25 cellular contexts compared by ENCODE assay signal in genomic region chr18:48611785-48612480, GRCh38.
DNase-seq lines count a peak whose midpoint lies in the region; ATAC-seq and TF ChIP-seq lines count a peak whose summit lies in the region.
"Had no signal": no experiment of that assay in that cellular context is flagged by ENCODE, and none has a peak within 500 bp of the region (broad histone marks: within the 10 kb centered on the region; RNA-seq: fewer than 3 reads in every experiment).

No MANE protein-coding gene starts in this region.

- ATAC-seq in IMR-90 (ENCODE audit: low read depth), result no peak
- no peak for ATAC-seq in stimulated activated naive B cell treated with anti-CD40 and anti-IgM and Interleukin-4, amounts not matched to agents 10 μg/mL and 1 μg/mL and 100 μg/mL, for 72 hours (replicated peaks)
- no peak for ATAC-seq in GM18861 (IDR thresholded peaks at IDR 0.05; ENCODE audit: unreplicated experiment)
- ATAC-seq: GM12878, Right ventricle myocardium inferior had no signal

- H2BK15ac ChIP-seq in IMR-90 (ENCODE audit: low read depth, low read length), result no peak overlapping the region

- no peak overlapping the region for H4K8ac ChIP-seq in IMR-90 (ENCODE audit: low read depth in 2 of 2, low read length in 2 of 2)

- in situ Hi-C loops in IMR-90 (cut with MboI; ENCODE audit: low sequenced_read_pairs), result no loop called here

- TF ChIP-seq EP300 in tibial nerve (IDR thresholded peaks at IDR 0.05), result no peak

- no peak overlapping the region for H3K4me2 ChIP-seq in IMR-90 (ENCODE audit: low read depth, low read length)
- H3K4me2 ChIP-seq: BLaER1, GM23338, KMS-11, PC-9 had no signal

- H3K4me3 Mint-ChIP-seq in stimulated activated naive B cell treated with anti-CD40 and anti-IgM and Interleukin-4, amounts not matched to agents 10 μg/mL and 1 μg/mL and 100 μg/mL, for 72 hours, result no peak overlapping the region
- H3K4me3 Mint-ChIP-seq: CD4-positive, CD25-positive, alpha-beta regulatory T cell; GM23338; H9; IgD-negative memory B cell had no signal

- H3K9me3 ChIP-seq in IMR-90 (ENCODE audit: control insufficient read depth, insufficient read depth, low read length) (no peaks in the 10 kb centered on the region), tibial nerve (no peaks in the 10 kb centered on the region)
- H3K9me3 ChIP-seq: BLaER1, SJSA1 had no signal

- H3K4ac ChIP-seq in IMR-90 (ENCODE audit: low read depth, low read length), result no peak overlapping the region

- H3K27me3 Mint-ChIP-seq in stimulated activated naive B cell treated with anti-CD40 and anti-IgM and Interleukin-4, amounts not matched to agents 10 μg/mL and 1 μg/mL and 100 μg/mL, for 72 hours, result no peaks in the 10 kb centered on the region
- H3K27me3 Mint-ChIP-seq: CD4-positive, CD25-positive, alpha-beta regulatory T cell; IgD-negative memory B cell had no signal

- H2BK20ac ChIP-seq in IMR-90 (ENCODE audit: low read depth, low read length), result no peak overlapping the region

- no peak overlapping the region for H2AK5ac ChIP-seq in IMR-90 (ENCODE audit: low read depth, low read length)

- H3K18ac ChIP-seq in IMR-90 (ENCODE audit: low read depth, low read length), result no peak overlapping the region

- CTCF ChIA-PET in IMR-90 (lab: Yijun Ruan, JAX), result no interaction called here

- no peak overlapping the region for H4K91ac ChIP-seq in IMR-90 (ENCODE audit: insufficient read depth, low read depth, low read length)

- H2AK9ac ChIP-seq in IMR-90 (replicated peaks; ENCODE audit: low read depth, low read length, poor library complexity), result no peak overlapping the region

- H3K9me3 Mint-ChIP-seq in stimulated activated naive B cell treated with anti-CD40 and anti-IgM and Interleukin-4, amounts not matched to agents 10 μg/mL and 1 μg/mL and 100 μg/mL, for 72 hours, result no peaks in the 10 kb centered on the region
- H3K9me3 Mint-ChIP-seq: GM23338, H9, IgD-negative memory B cell had no signal

- H3K9me1 ChIP-seq in IMR-90 (ENCODE audit: insufficient read depth, low read length), result peaks cover 69% of the 10 kb centered on the region

- H3K4me3 ChIP-seq in IMR-90 (ENCODE audit: insufficient read depth, low read depth, low read length) (no peak overlapping the region), tibial nerve (no peak overlapping the region)
- H3K4me3 ChIP-seq: BLaER1, GM12878, GM23338, PC-9, SJSA1 had no signal

- peaks cover 0 to 3% of the 10 kb centered on the region in 2 donors for H3K36me3 Mint-ChIP-seq in stimulated activated naive B cell treated with anti-CD40 and anti-IgM and Interleukin-4, amounts not matched to agents 10 μg/mL and 1 μg/mL and 100 μg/mL, for 72 hours
- H3K36me3 Mint-ChIP-seq: CD4-positive, CD25-positive, alpha-beta regulatory T cell had no signal

- no peak overlapping the region for H2BK5ac ChIP-seq in IMR-90 (ENCODE audit: low read depth, low read length, poor library complexity, severe bottlenecking)

- H3K27me3 ChIP-seq in IMR-90 (ENCODE audit: control insufficient read depth, insufficient read depth, low read length) (no peaks in the 10 kb centered on the region), layer of hippocampus (ENCODE audit: control insufficient read depth, insufficient read depth, low read length) (no peaks in the 10 kb centered on the region), tibial nerve (no peaks in the 10 kb centered on the region)
- H3K27me3 ChIP-seq: BLaER1, SJSA1 had no signal

- H2BK120ac ChIP-seq in IMR-90 (ENCODE audit: low read depth, low read length), result no peak overlapping the region

- no peak for TF ChIP-seq RAD21 in IMR-90 (IDR thresholded peaks at IDR 0.05; ENCODE audit: low read length)

- no peak overlapping the region for H4K5ac ChIP-seq in IMR-90 (ENCODE audit: low read depth, low read length)

- H3K27ac ChIP-seq in IMR-90 (ENCODE audit: insufficient read depth, low read length), result no peak overlapping the region
- H3K27ac ChIP-seq in cingulate gyrus (ENCODE audit: low read depth, low read length), result peak overlapping the region; percentile 96
- peak overlapping the region; percentile 94 for H3K27ac ChIP-seq in layer of hippocampus (ENCODE audit: low read depth, low read length)
- H3K27ac ChIP-seq in tibial nerve, result no peak overlapping the region
- H3K27ac ChIP-seq: BLaER1, KMS-11, PC-9, SJSA1 had no signal

- no peaks in the 10 kb centered on the region for H3K4me1 Mint-ChIP-seq in stimulated activated naive B cell treated with anti-CD40 and anti-IgM and Interleukin-4, amounts not matched to agents 10 μg/mL and 1 μg/mL and 100 μg/mL, for 72 hours
- H3K4me1 Mint-ChIP-seq: CD4-positive, CD25-positive, alpha-beta regulatory T cell had no signal

- H3K36me3 ChIP-seq in IMR-90 (ENCODE audit: control insufficient read depth, insufficient read depth, low read length), result peaks cover 6% of the 10 kb centered on the region
- H3K36me3 ChIP-seq in tibial nerve, result no peaks in the 10 kb centered on the region

- H3K9ac ChIP-seq in IMR-90 (ENCODE audit: low read depth, low read length), result no peak overlapping the region
- H3K9ac ChIP-seq: BLaER1, KMS-11 had no signal

- dilution Hi-C loops in IMR-90 (cut with HindIII; ENCODE audit: low sequenced_read_pairs, unreplicated experiment), result no loop called here

- BruUV-seq in IMR-90 (replicated peaks; lab: Mats Ljungman, UMichigan), result no TSS peak

- H3K14ac ChIP-seq in IMR-90 (replicated peaks; ENCODE audit: low read depth, low read length), result no peak overlapping the region

- no peak overlapping the region for H2AFZ ChIP-seq in IMR-90 (replicated peaks; ENCODE audit: low read length, poor library complexity)
- H2AFZ ChIP-seq: GM23338, PC-9 had no signal

- POLR2A ChIA-PET in IMR-90 (lab: Charles Lee; ENCODE audit: unreplicated experiment), result no interaction called here

- peak overlapping the region; percentile 79 for H3K27ac Mint-ChIP-seq in stimulated activated naive B cell treated with anti-CD40 and anti-IgM and Interleukin-4, amounts not matched to agents 10 μg/mL and 1 μg/mL and 100 μg/mL, for 72 hours
- H3K27ac Mint-ChIP-seq: CD4-positive, CD25-positive, alpha-beta regulatory T cell; GM23338 had no signal

- H3K4me1 ChIP-seq in IMR-90 (ENCODE audit: control insufficient read depth, insufficient read depth, low read length) (peaks cover 25% of the 10 kb centered on the region), tibial nerve (peaks cover 0 to 60% (median 13%) of the 10 kb centered on the region in 4 donors)

- TF ChIP-seq CTCF in IMR-90 (conservative IDR thresholded peaks at IDR 0.05; ENCODE audit: low read depth, low read length) (no peak), tibial nerve (IDR thresholded peaks at IDR 0.05) (no peak)

- no peak for DNase-seq in IMR-90
- DNase-seq in stimulated activated naive B cell treated with anti-CD40 and anti-IgM and Interleukin-4, amounts not matched to agents 10 μg/mL and 1 μg/mL and 100 μg/mL, for 72 hours, result no peak
- DNase-seq in NCI-H748 (lab: John Stamatoyannopoulos, UW; ENCODE audit: unreplicated experiment), result no peak
- DNase-seq in tibial nerve (ENCODE audit: low spot score in 2 of 2), result no peak
- DNase-seq in EL, result no peak
- DNase-seq: CD4-positive, CD25-positive, alpha-beta regulatory T cell; GDM1; H9; MM.1S; NCI-H1417; NCI-H1694; NCI-H2029 treated with DMSO at 0.1 percent for 48 hours; NCI-H446 treated with DMSO at 0.1 percent for 48 hours; NCI-H526; PC-9 had no signal

- whole genome bisulfite sequencing in IMR-90 (ENCODE audit: extremely low coverage in 2 of 2, insufficient read length in 1 of 2), 2 experiments, result no CpG with 5 or more reads among the region's 10 CpGs
- WGBS in tibial nerve, 2 donors, result 67 to 77% methylated on average over 9 to 10 of the region's 10 CpGs

- peaks cover 94% of the 10 kb centered on the region for H4K20me1 ChIP-seq in IMR-90 (ENCODE audit: insufficient read depth, low read length)

- H3K23ac ChIP-seq in IMR-90 (ENCODE audit: low read depth, low read length), result no peak overlapping the region

- intact Hi-C loops in IMR-90 (cut with micrococcal nuclease), result no loop called here

- TF ChIP-seq POLR2A in IMR-90 (IDR thresholded peaks at IDR 0.05; ENCODE audit: low read depth, low read length), result no peak
- no peak for TF ChIP-seq POLR2A in tibial nerve (IDR thresholded peaks at IDR 0.05)

- H3K56ac ChIP-seq in IMR-90 (ENCODE audit: extremely low read depth, insufficient read depth, low read length), result no peak overlapping the region

- H3K79me1 ChIP-seq in IMR-90 (ENCODE audit: low read depth in 1 of 2, low read length in 2 of 2), result peaks cover 43 to 95% of the 10 kb centered on the region in 2 experiments

TF ChIP-seq in IMR-90, 13 proteins besides CTCF, POLR2A, EP300 and RAD21:
- no peak for TF ChIP-seq MXI1 (IDR thresholded peaks at IDR 0.05; ENCODE audit: borderline replicate concordance, low read depth, low read length)
- 0 out of 2 replicates have a peak, but pooled peaks have one; percentile 20 for TF ChIP-seq MAFK (IDR thresholded peaks at IDR 0.05; ENCODE audit: low read depth, low read length)
- no peak for TF ChIP-seq FOS (IDR thresholded peaks at IDR 0.05; ENCODE audit: low read depth, low read length)
- TF ChIP-seq BHLHE40 (IDR thresholded peaks at IDR 0.05; ENCODE audit: low read depth, low read length), result no peak

Comparison
In these comparisons a context has a peak if more than half of its experiments do, and no peak if none do; other contexts are left out.
1. H3K27ac ChIP-seq: peak in cingulate gyrus (single experiment) and layer of hippocampus (single experiment); none in IMR-90 (single experiment) and tibial nerve (0 of 4).